ENCODE assay signal across 25 cellular contexts in the genomic region with DNA sequence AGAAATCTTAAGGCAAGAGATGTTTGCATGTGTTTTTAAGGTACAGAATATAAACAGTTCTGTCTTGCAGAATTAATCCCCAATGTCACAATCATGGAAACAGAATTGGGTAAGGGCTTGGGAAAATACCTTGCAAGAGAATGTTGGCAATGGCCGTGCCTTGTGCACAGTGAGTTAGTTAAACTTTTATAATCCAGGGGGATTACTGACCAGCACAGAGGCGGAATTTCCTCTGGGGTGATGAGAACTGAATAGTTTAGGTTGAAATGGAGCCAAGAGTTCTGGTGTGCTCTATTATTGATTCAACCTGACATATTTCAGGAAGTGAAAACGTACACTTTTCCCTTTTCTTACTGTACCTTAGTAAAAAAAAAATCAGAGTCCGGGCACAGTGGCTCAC. TPM values are rescaled to one million over a fixed set of nuclear protein-coding genes. Genes with fewer than 3 reads are reported as not detected.
DNase-seq lines count a peak whose midpoint lies in the region; ATAC-seq and TF ChIP-seq lines count a peak whose summit lies in the region.
"Had no signal": no experiment of that assay in that cellular context is flagged by ENCODE, and none has a peak within 500 bp of the region (broad histone marks: within the 10 kb centered on the region; RNA-seq: fewer than 3 reads in every experiment).

No MANE protein-coding gene starts in this region.

- CTCF ChIA-PET in activated CD4-positive, alpha-beta T cell treated with anti-CD3 and anti-CD28 coated beads, Interleukin-2, amount 10 ng/mL, durations not matched to agents 7 days and 5 days (lab: Charles Lee), result interaction anchor here (0.7 kb wide), 1 partner anchor 1918 kb away, joined by 3 read pairs; no protein-coding TSS in a partner anchor

- WGBS in hepatocyte (ENCODE audit: low lambda C conversion rate, missing lambda C conversion rate), result 47% methylated on average over 4 of the region's 4 CpGs

- no peaks in the 10 kb centered on the region for H3K79me2 ChIP-seq in hepatocyte

- TF ChIP-seq CTCF in hepatocyte (IDR thresholded peaks at IDR 0.05; ENCODE audit: poor library complexity), result no peak

- H3K9me3 ChIP-seq in SJCRH30 (replicated peaks) (no peaks in the 10 kb centered on the region), hepatocyte (ENCODE audit: low read depth) (no peaks in the 10 kb centered on the region)
- H3K9me3 ChIP-seq: breast epithelium, left lung, Peyer's patch, vagina had no signal

- in situ Hi-C loops in G401 (cut with HindIII; ENCODE audit: low sequenced_read_pairs), result no loop called here

- H3K4me3 ChIP-seq in SJCRH30 (no peak overlapping the region), hepatocyte (no peak overlapping the region)
- H3K4me3 ChIP-seq: breast epithelium, GM12878, left lung, Peyer's patch, vagina had no signal

- H3K4me1 Mint-ChIP-seq in stimulated activated naive B cell treated with anti-CD40 and anti-IgM and Interleukin-4, amounts not matched to agents 10 μg/mL and 1 μg/mL and 100 μg/mL, for 72 hours, result peaks cover 41 to 80% of the 10 kb centered on the region in 2 donors
- no peaks in the 10 kb centered on the region for H3K4me1 Mint-ChIP-seq in activated CD4-positive, alpha-beta T cell treated with anti-CD3 and anti-CD28 coated beads, Interleukin-2, amount 10 ng/mL, durations not matched to agents 7 days and 5 days
- H3K4me1 Mint-ChIP-seq: WTC11 had no signal

- no peak overlapping the region for H3K27ac Mint-ChIP-seq in stimulated activated naive B cell treated with anti-CD40 and anti-IgM and Interleukin-4, amounts not matched to agents 10 μg/mL and 1 μg/mL and 100 μg/mL, for 72 hours
- H3K27ac Mint-ChIP-seq in activated CD4-positive, alpha-beta T cell treated with anti-CD3 and anti-CD28 coated beads, Interleukin-2, amount 10 ng/mL, durations not matched to agents 7 days and 5 days, result no peak overlapping the region
- H3K27ac Mint-ChIP-seq: activated CD4-positive, alpha-beta memory T cell treated with anti-CD3 and anti-CD28 coated beads for 36 hours; nephron progenitor cell; stimulated activated memory B cell treated with anti-CD40 and anti-IgM and Interleukin-4, amounts not matched to agents 10 μg/mL and 1 μg/mL and 100 μg/mL, for 72 hours; WTC11 had no signal

- H3K4me3 Mint-ChIP-seq in stimulated activated naive B cell treated with anti-CD40 and anti-IgM and Interleukin-4, amounts not matched to agents 10 μg/mL and 1 μg/mL and 100 μg/mL, for 72 hours, result peak overlapping the region in 1 of 2 donors; percentile 37
- H3K4me3 Mint-ChIP-seq in activated CD4-positive, alpha-beta T cell treated with anti-CD3 and anti-CD28 coated beads, Interleukin-2, amount 10 ng/mL, durations not matched to agents 7 days and 5 days, result no peak overlapping the region
- H3K4me3 Mint-ChIP-seq: activated CD4-positive, alpha-beta memory T cell treated with anti-CD3 and anti-CD28 coated beads for 36 hours; nephron progenitor cell; stimulated activated memory B cell treated with anti-CD40 and anti-IgM and Interleukin-4, amounts not matched to agents 10 μg/mL and 1 μg/mL and 100 μg/mL, for 72 hours; WTC11 had no signal

- peaks cover 5% of the 10 kb centered on the region for H3K4me1 ChIP-seq in SJCRH30
- no peaks in the 10 kb centered on the region for H3K4me1 ChIP-seq in hepatocyte (ENCODE audit: insufficient read depth)
- H3K4me1 ChIP-seq: breast epithelium, left lung, Peyer's patch had no signal

- H3K9me2 ChIP-seq in hepatocyte (replicated peaks; ENCODE audit: insufficient read depth), result no peaks in the 10 kb centered on the region

- no peaks in the 10 kb centered on the region for H4K20me1 ChIP-seq in hepatocyte (ENCODE audit: insufficient read depth, poor library complexity, severe bottlenecking)

- no peaks in the 10 kb centered on the region for H3K9me3 Mint-ChIP-seq in stimulated activated naive B cell treated with anti-CD40 and anti-IgM and Interleukin-4, amounts not matched to agents 10 μg/mL and 1 μg/mL and 100 μg/mL, for 72 hours
- peaks cover 9% of the 10 kb centered on the region for H3K9me3 Mint-ChIP-seq in activated CD4-positive, alpha-beta T cell treated with anti-CD3 and anti-CD28 coated beads, Interleukin-2, amount 10 ng/mL, durations not matched to agents 7 days and 5 days
- H3K9me3 Mint-ChIP-seq: activated CD4-positive, alpha-beta memory T cell treated with anti-CD3 and anti-CD28 coated beads for 36 hours; nephron progenitor cell; stimulated activated memory B cell treated with anti-CD40 and anti-IgM and Interleukin-4, amounts not matched to agents 10 μg/mL and 1 μg/mL and 100 μg/mL, for 72 hours; WTC11 had no signal

- DNase-seq in SJCRH30 (peak; percentile 27 to 57), epithelial cell of prostate (ENCODE audit: low read depth, low spot score) (no peak), hepatocyte (ENCODE audit: low spot score) (peak; percentile 34), G401 (ENCODE audit: low spot score) (no peak), A172 (ENCODE audit: low spot score) (no peak)
- DNase-seq in stimulated activated naive B cell treated with anti-CD40 and anti-IgM and Interleukin-4, amounts not matched to agents 10 μg/mL and 1 μg/mL and 100 μg/mL, for 72 hours, result no peak
- no peak for DNase-seq in activated CD4-positive, alpha-beta T cell treated with anti-CD3 and anti-CD28 coated beads, Interleukin-2, amount 10 ng/mL, durations not matched to agents 7 days and 5 days
- DNase-seq: activated CD4-positive, alpha-beta memory T cell treated with anti-CD3 and anti-CD28 coated beads for 36 hours; activated effector memory CD4-positive, alpha-beta T cell treated with anti-CD3 and anti-CD28 coated beads, Interleukin-2, amount 50 U/mL, for 16 hours; DMS79; erythroblast; H7; head of caudate nucleus; left lung; NCI-H1436 treated with DMSO at 0.1 percent for 48 hours; NCI-H524; nephron progenitor cell; Peyer's patch; stimulated activated CD4-positive, alpha-beta T cell treated with anti-CD3 and anti-CD28 coated beads, Interleukin-1b, Interleukin-23, amount 100 ng/mL, for 48 hours; T1000 had no signal

- H3K27me3 ChIP-seq in SJCRH30 (no peaks in the 10 kb centered on the region), hepatocyte (no peaks in the 10 kb centered on the region)
- H3K27me3 ChIP-seq: breast epithelium, left lung, Peyer's patch, vagina had no signal

- H3K36me3 Mint-ChIP-seq in stimulated activated naive B cell treated with anti-CD40 and anti-IgM and Interleukin-4, amounts not matched to agents 10 μg/mL and 1 μg/mL and 100 μg/mL, for 72 hours, result no peaks in the 10 kb centered on the region
- peaks cover 20% of the 10 kb centered on the region for H3K36me3 Mint-ChIP-seq in activated CD4-positive, alpha-beta T cell treated with anti-CD3 and anti-CD28 coated beads, Interleukin-2, amount 10 ng/mL, durations not matched to agents 7 days and 5 days (ENCODE audit: low read depth)
- H3K36me3 Mint-ChIP-seq: activated CD4-positive, alpha-beta memory T cell treated with anti-CD3 and anti-CD28 coated beads for 36 hours; stimulated activated memory B cell treated with anti-CD40 and anti-IgM and Interleukin-4, amounts not matched to agents 10 μg/mL and 1 μg/mL and 100 μg/mL, for 72 hours; WTC11 had no signal

- POLR2A ChIA-PET in activated CD4-positive, alpha-beta T cell treated with anti-CD3 and anti-CD28 coated beads, Interleukin-2, amount 10 ng/mL, durations not matched to agents 7 days and 5 days (lab: Charles Lee), result no interaction called here

- H2AFZ ChIP-seq in hepatocyte, result no peak overlapping the region

- no peaks in the 10 kb centered on the region for H3K36me3 ChIP-seq in SJCRH30
- H3K36me3 ChIP-seq in hepatocyte (replicated peaks; ENCODE audit: insufficient read depth, low read depth), result no peaks in the 10 kb centered on the region
- H3K36me3 ChIP-seq: breast epithelium, Peyer's patch, vagina had no signal

- ATAC-seq in stimulated activated naive B cell treated with anti-CD40 and anti-IgM and Interleukin-4, amounts not matched to agents 10 μg/mL and 1 μg/mL and 100 μg/mL, for 72 hours (replicated peaks), result peak; percentile 28 to 37
- ATAC-seq: GM12878; left lung; stimulated activated memory B cell treated with anti-CD40 and anti-IgM and Interleukin-4, amounts not matched to agents 10 μg/mL and 1 μg/mL and 100 μg/mL, for 72 hours; WTC11 had no signal

- H3K4me2 ChIP-seq in hepatocyte, result no peak overlapping the region

- H3K27me3 Mint-ChIP-seq in stimulated activated naive B cell treated with anti-CD40 and anti-IgM and Interleukin-4, amounts not matched to agents 10 μg/mL and 1 μg/mL and 100 μg/mL, for 72 hours, result peaks cover 5 to 11% of the 10 kb centered on the region in 2 donors
- no peaks in the 10 kb centered on the region for H3K27me3 Mint-ChIP-seq in activated CD4-positive, alpha-beta T cell treated with anti-CD3 and anti-CD28 coated beads, Interleukin-2, amount 10 ng/mL, durations not matched to agents 7 days and 5 days
- H3K27me3 Mint-ChIP-seq: activated CD4-positive, alpha-beta memory T cell treated with anti-CD3 and anti-CD28 coated beads for 36 hours had no signal

- H3K27ac ChIP-seq in SJCRH30 (no peak overlapping the region), epithelial cell of prostate (peak overlapping the region; percentile 81), hepatocyte (no peak overlapping the region)
- H3K27ac ChIP-seq: breast epithelium, left lung, Peyer's patch, vagina had no signal

RNA-seq across cellular contexts. Expression of gene TNFSF15, which starts 19.6 kb away (rescaled TPM):
- total RNA-seq in SJCRH30 (2014; rRNA removed; shearing (Covaris generic)), result 1.0 and 1.1 TPM in 2 replicates
- 8.5 and 10.4 TPM in 2 replicates for total RNA-seq in hepatocyte
- 3.3 and 7.1 TPM in 2 replicates for polyA plus RNA-seq in hepatocyte
- total RNA-seq in G401 (2014; rRNA removed; shearing (Covaris generic)), result not detected in 2 replicates
- total RNA-seq in activated CD4-positive, alpha-beta T cell treated with anti-CD3 and anti-CD28 coated beads, Interleukin-2, amount 10 ng/mL, durations not matched to agents 7 days and 5 days, result 1 to 10 TPM; 2.0 to 2.5 TPM
- total RNA-seq in A172 (2014; rRNA removed; shearing (Covaris generic)), result 0.12 and 0.14 TPM in 2 replicates
- total RNA-seq: GM12878, H7 had no signal

Comparison
In these comparisons a context has a peak if more than half of its experiments do, and no peak if none do; other contexts are left out.
1. DNase-seq: peak in SJCRH30 (2 of 2) and hepatocyte (single experiment); none in epithelial cell of prostate (single experiment), stimulated activated naive B cell treated with anti-CD40 and anti-IgM and Interleukin-4, amounts not matched to agents 10 μg/mL and 1 μg/mL and 100 μg/mL, for 72 hours (single experiment), G401 (single experiment), activated CD4-positive, alpha-beta T cell treated with anti-CD3 and anti-CD28 coated beads, Interleukin-2, amount 10 ng/mL, durations not matched to agents 7 days and 5 days (single experiment) and A172 (single experiment).